ENCODE assay signal across 9 cellular contexts in genomic region chr20:31559704-31560093, GRCh38. TPM values are rescaled to one million over a fixed set of nuclear protein-coding genes. Genes with fewer than 3 reads are reported as not detected.
DNase-seq lines count a peak whose midpoint lies in the region; ATAC-seq, FAIRE-seq and TF ChIP-seq lines count a peak whose summit lies in the region.
"Had no signal": no experiment of that assay in that cellular context is flagged by ENCODE, and none has a peak within 500 bp of the region (broad histone marks: within the 10 kb centered on the region; RNA-seq: fewer than 3 reads in every experiment).

No MANE protein-coding gene starts in this region.

- H3K9me1 ChIP-seq in keratinocyte (ENCODE audit: control insufficient read depth, extremely low read depth, insufficient read depth, low read length), result no peaks in the 10 kb centered on the region

- H3K27ac ChIP-seq in HEK293 (ENCODE audit: extremely low read depth, low read depth, low read length), result 0 out of 2 replicates have a peak overlapping the region, but pooled peaks have one; percentile 33
- H3K27ac ChIP-seq in keratinocyte (ENCODE audit: control insufficient read depth, insufficient read depth, low read length), result peak overlapping the region; percentile 97

- peak overlapping the region; percentile 48 for H3K27ac Mint-ChIP-seq in activated T-helper 17 cell treated with anti-CD3 and anti-CD28 coated beads, Interleukin-2, amount 50 U/mL, for 72 hours

- no peak overlapping the region for H3K4me3 Mint-ChIP-seq in activated T-helper 17 cell treated with anti-CD3 and anti-CD28 coated beads, Interleukin-2, amount 50 U/mL, for 72 hours

- no peak overlapping the region for H2AFZ ChIP-seq in keratinocyte (ENCODE audit: control insufficient read depth, low read length)

- FAIRE-seq in keratinocyte (lab: Jason Lieb, UNC), result no peak

- H3K36me3 ChIP-seq in HEK293 (ENCODE audit: control insufficient read depth in 2 of 2, insufficient read depth in 1 of 2, low read length in 2 of 2), result peaks cover 13 to 82% of the 10 kb centered on the region in 2 experiments; a peak in 2 of 3 replicates
- H3K36me3 ChIP-seq in keratinocyte (ENCODE audit: control insufficient read depth in 2 of 2, extremely low read depth in 1 of 2, insufficient read depth in 2 of 2, low read length in 2 of 2), result peaks cover 22 to 34% of the 10 kb centered on the region in 2 experiments

- H3K4me2 ChIP-seq in keratinocyte (ENCODE audit: control insufficient read depth, extremely low read depth, insufficient read depth, low read depth, low read length), result no peak overlapping the region

- no peaks in the 10 kb centered on the region for H3K27me3 ChIP-seq in keratinocyte (ENCODE audit: control insufficient read depth, extremely low read depth, insufficient read depth, low read length)
- H3K27me3 ChIP-seq: tibial nerve had no signal

- H3K9me3 ChIP-seq in HEK293 (ENCODE audit: control insufficient read depth, insufficient read depth, low read depth, low read length), result no peaks in the 10 kb centered on the region
- no peaks in the 10 kb centered on the region for H3K9me3 ChIP-seq in keratinocyte (ENCODE audit: control insufficient read depth, low read depth, low read length)
- H3K9me3 ChIP-seq: tibial nerve had no signal

- POLR2A ChIA-PET in HEK293 (lab: Yijun Ruan, JAX), result interaction anchor here (1.0 to 3.4 kb wide), 6 partner anchors 10 to 179 kb away, joined by 3 to 24 read pairs (median 4); partner anchors contain the start of gene TPX2

- peaks cover 3% of the 10 kb centered on the region for H4K20me1 ChIP-seq in keratinocyte (ENCODE audit: control insufficient read depth, extremely low read depth, insufficient read depth, low read length)

- no peaks in the 10 kb centered on the region for H3K27me3 Mint-ChIP-seq in activated T-helper 17 cell treated with anti-CD3 and anti-CD28 coated beads, Interleukin-2, amount 50 U/mL, for 72 hours

- no peaks in the 10 kb centered on the region for H3K79me2 ChIP-seq in keratinocyte (ENCODE audit: control insufficient read depth, insufficient read depth, low read length)

- H3K4me1 Mint-ChIP-seq in activated T-helper 17 cell treated with anti-CD3 and anti-CD28 coated beads, Interleukin-2, amount 50 U/mL, for 72 hours, result peaks cover 15% of the 10 kb centered on the region

- peak overlapping the region; percentile 70 for H3K9ac ChIP-seq in keratinocyte (ENCODE audit: control insufficient read depth, extremely low read depth, insufficient read depth, low read length)

- TF ChIP-seq CTCF in AG10803 (conservative IDR thresholded peaks at IDR 0.05; ENCODE audit: low read length) (no peak), HEK293 (tag by site-specific recombination; IDR thresholded peaks at IDR 0.05) (no peak), keratinocyte (optimal IDR thresholded peaks at IDR 0.05 in 1 of 3, IDR thresholded peaks at IDR 0.05 in 1 of 3, conservative IDR thresholded peaks at IDR 0.05 in 1 of 3; ENCODE audit: extremely low read depth in 1 of 3, insufficient read depth in 2 of 3, low read length in 3 of 3) (no peak)

- dilution Hi-C loops in keratinocyte (cut with MboI; ENCODE audit: extremely low pct_ligation_motif_present, low sequenced_read_pairs), result no loop called here

- H3K9me3 Mint-ChIP-seq in activated T-helper 17 cell treated with anti-CD3 and anti-CD28 coated beads, Interleukin-2, amount 50 U/mL, for 72 hours, result no peaks in the 10 kb centered on the region

- H3K4me1 ChIP-seq in HEK293 (ENCODE audit: control insufficient read depth, insufficient read depth, low read length), result no peaks in the 10 kb centered on the region
- peaks cover 39% of the 10 kb centered on the region for H3K4me1 ChIP-seq in keratinocyte (ENCODE audit: control insufficient read depth, extremely low read depth, insufficient read depth, low read length)

- ATAC-seq in activated T-helper 17 cell treated with anti-CD3 and anti-CD28 coated beads, Interleukin-2, amount 50 U/mL, for 72 hours (replicated peaks), result peak; percentile 37

- DNase-seq in AG10803 (ENCODE audit: low read depth) (peak; percentile 29), keratinocyte (ENCODE audit: low read depth, low spot score) (no peak), anterior cingulate cortex (lab: John Stamatoyannopoulos, UW) (no peak), HuH-7.5 (ENCODE audit: low spot score) (no peak), NOMO-1 (lab: John Stamatoyannopoulos, UW; ENCODE audit: unreplicated experiment in 2 of 2) (no peak), NCI-H1105 (lab: John Stamatoyannopoulos, UW) (no peak)

- CTCF ChIA-PET in HEK293 (lab: Yijun Ruan, JAX), result interaction anchor here (0.6 to 25.7 kb wide), 17 partner anchors 8 to 162 kb away, joined by 3 to 1204 read pairs (median 4); partner anchors contain the start of genes BCL2L1 and ID1

- H3K4me3 ChIP-seq in AG10803 (ENCODE audit: low read length), result no peak overlapping the region
- H3K4me3 ChIP-seq in HEK293 (ENCODE audit: low read depth, low read length), result no peak overlapping the region
- no peak overlapping the region for H3K4me3 ChIP-seq in keratinocyte (ENCODE audit: control insufficient read depth in 2 of 3, extremely low read depth in 1 of 3, insufficient read depth in 2 of 3, low read depth in 1 of 3, low read length in 3 of 3)
- H3K4me3 ChIP-seq: tibial nerve had no signal

- peaks cover 96% of the 10 kb centered on the region for H3K36me3 Mint-ChIP-seq in activated T-helper 17 cell treated with anti-CD3 and anti-CD28 coated beads, Interleukin-2, amount 50 U/mL, for 72 hours (ENCODE audit: low read depth)

TF ChIP-seq in HEK293, 187 proteins besides CTCF, POLR2A, EP300 and RAD21:
- TF ChIP-seq ZSCAN5A (tag by site-specific recombination; IDR thresholded peaks at IDR 0.05) (no peak), ZNF776 (tag by site-specific recombination; IDR thresholded peaks at IDR 0.05; ENCODE audit: borderline replicate concordance) (no peak), ZBTB17 (tag by site-specific recombination; IDR thresholded peaks at IDR 0.05) (no peak), ZNF26 (tag by site-specific recombination; IDR thresholded peaks at IDR 0.05) (no peak), ZNF112 (tag by site-specific recombination; IDR thresholded peaks at IDR 0.05) (no peak), GLIS2 (tag by site-specific recombination; IDR thresholded peaks at IDR 0.05) (no peak), SP2 (tag by site-specific recombination; IDR thresholded peaks at IDR 0.05) (no peak), ZNF211 (tag by site-specific recombination; IDR thresholded peaks at IDR 0.05; ENCODE audit: low read depth) (no peak), ZNF10 (tag by site-specific recombination; IDR thresholded peaks at IDR 0.05) (no peak), ZNF394 (tag by site-specific recombination; IDR thresholded peaks at IDR 0.05; ENCODE audit: borderline replicate concordance) (no peak), HOXA7 (CRISPR knock-in tag; IDR thresholded peaks at IDR 0.05; ENCODE audit: borderline replicate concordance) (no peak), ZNF501 (tag by site-specific recombination; IDR thresholded peaks at IDR 0.05) (no peak), ZNF366 (tag by site-specific recombination; conservative IDR thresholded peaks at IDR 0.05) (no peak), ZNF510 (tag by site-specific recombination; IDR thresholded peaks at IDR 0.05; ENCODE audit: insufficient replicate concordance) (no peak), ZNF239 (tag by site-specific recombination; IDR thresholded peaks at IDR 0.05) (no peak)
TF ChIP-seq in HEK293: peak in this region for 0.

RNA-seq across cellular contexts. Expression of gene ID1, which starts 45.4 kb away (rescaled TPM):
- 1 to 10 TPM; 2.9 to 5.3 TPM for total RNA-seq in activated T-helper 17 cell treated with anti-CD3 and anti-CD28 coated beads, Interleukin-2, amount 50 U/mL, for 72 hours
- polyA plus RNA-seq in keratinocyte, result 24.4 to 40.8 TPM (median 33.0 TPM) in 3 replicates
- polyA plus RNA-seq in keratinocyte (2011; ENCODE audit: low read depth), result 34.7 TPM
- polyA plus RNA-seq in keratinocyte (2011; cell fraction: cytosol; rRNA removed), result 10.6 and 31.2 TPM in 2 replicates
- polyA plus RNA-seq in keratinocyte (2011; cell fraction: nucleus; rRNA removed), result 42.7 and 42.9 TPM in 2 replicates
- 28.1 and 65.4 TPM in 2 replicates for polyA plus RNA-seq in keratinocyte (2012; ENCODE audit: low replicate concordance)
- polyA minus RNA-seq in keratinocyte, result 8.9 to 12.6 TPM (median 9.4 TPM) in 3 replicates
- 68.7 TPM for polyA minus RNA-seq in keratinocyte (2011; cell fraction: cytosol; rRNA and poly(A)+ RNA removed)
- 23.6 and 35.0 TPM in 2 replicates for polyA minus RNA-seq in keratinocyte (2011; cell fraction: nucleus; rRNA and poly(A)+ RNA removed)

RNA-seq across cellular contexts. Expression of gene HM13, which starts 45.5 kb away (rescaled TPM):
- total RNA-seq in activated T-helper 17 cell treated with anti-CD3 and anti-CD28 coated beads, Interleukin-2, amount 50 U/mL, for 72 hours, result 100 to 1,000 TPM; 129 to 164 TPM
- polyA plus RNA-seq in keratinocyte, result 127 to 175 TPM (median 151 TPM) in 3 replicates
- 34.0 TPM for polyA plus RNA-seq in keratinocyte (2011; ENCODE audit: low read depth)
- polyA plus RNA-seq in keratinocyte (2011; cell fraction: cytosol; rRNA removed), result 104 and 122 TPM in 2 replicates
- 200 and 213 TPM in 2 replicates for polyA plus RNA-seq in keratinocyte (2011; cell fraction: nucleus; rRNA removed)
- polyA plus RNA-seq in keratinocyte (2012; ENCODE audit: low replicate concordance), result 96.2 and 142 TPM in 2 replicates
- 97.9 to 155 TPM (median 134 TPM) in 3 replicates for polyA minus RNA-seq in keratinocyte
- 158 TPM for polyA minus RNA-seq in keratinocyte (2011; cell fraction: cytosol; rRNA and poly(A)+ RNA removed)
- polyA minus RNA-seq in keratinocyte (2011; cell fraction: nucleus; rRNA and poly(A)+ RNA removed), result 124 and 148 TPM in 2 replicates
